In the genomic region with DNA sequence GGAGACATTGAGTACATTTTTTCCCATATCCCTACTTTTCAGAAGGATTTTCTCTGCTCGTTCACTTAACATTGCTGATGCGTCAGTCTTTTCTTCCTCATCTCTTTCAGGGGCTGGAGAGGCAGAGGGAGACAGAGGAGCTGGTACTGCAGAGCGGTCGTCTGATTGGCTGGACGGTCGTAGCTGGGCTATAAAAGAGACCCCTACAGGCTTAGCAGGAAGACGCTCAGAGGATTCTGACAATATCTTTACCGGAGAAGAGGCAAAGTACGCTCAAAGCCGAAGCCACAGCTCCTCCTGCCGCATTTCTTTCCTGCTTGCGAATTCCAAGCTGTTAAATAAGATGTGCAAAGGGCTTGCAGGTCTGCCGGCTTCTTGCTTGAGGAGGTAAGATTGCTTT, we compare ENCODE assay signal across 9 cellular contexts. TPM values are rescaled to one million over a fixed set of nuclear protein-coding genes. Genes with fewer than 3 reads are reported as not detected.
DNase-seq lines count a peak whose midpoint lies in the region; ATAC-seq and TF ChIP-seq lines count a peak whose summit lies in the region.
"Had no signal": no experiment of that assay in that cellular context is flagged by ENCODE, and none has a peak within 500 bp of the region (broad histone marks: within the 10 kb centered on the region; RNA-seq: fewer than 3 reads in every experiment).

A gene (plus strand): TSS at position 220 of the 400 bp plus-strand sequence. CDS start 124 bp downstream, at position 344.

- DNase-seq in DMS 273 treated with DMSO at 0.1 percent for 48 hours (lab: John Stamatoyannopoulos, UW), result peak; percentile 40
- peak; percentile 70 for DNase-seq in NCI-H526 treated with DMSO at 0.1 percent for 48 hours (lab: John Stamatoyannopoulos, UW)
- DNase-seq in lower lobe of right lung, result no peak
- peak; percentile 62 for DNase-seq in ureter (ENCODE audit: low spot score)
- no peak for DNase-seq in activated CD4-positive, alpha-beta T cell treated with anti-CD3 and anti-CD28 coated beads for 36 hours
- no peak for DNase-seq in CD8-positive, alpha-beta memory T cell

- peaks cover 2% of the 10 kb centered on the region for H3K4me1 Mint-ChIP-seq in activated CD4-positive, alpha-beta T cell treated with anti-CD3 and anti-CD28 coated beads for 36 hours
- H3K4me1 Mint-ChIP-seq in CD8-positive, alpha-beta memory T cell, result no peaks in the 10 kb centered on the region

- no peak within 1 kb of the TSS for H3K27ac ChIP-seq in lower lobe of right lung
- no peak within 1 kb of the TSS for H3K27ac ChIP-seq in CD8-positive, alpha-beta memory T cell (ENCODE audit: low read depth, low read length)

- TF ChIP-seq CTCF in lower lobe of right lung (IDR thresholded peaks at IDR 0.05), result no peak

- H3K4me3 ChIP-seq in endocrine pancreas (ENCODE audit: control insufficient read depth, insufficient read depth, low read length) (peak within 1 kb of the TSS; percentile 98), lower lobe of right lung (peak within 1 kb of the TSS; percentile 31)
- no peak within 1 kb of the TSS for H3K4me3 ChIP-seq in CD8-positive, alpha-beta memory T cell (ENCODE audit: low read length)

- CTCF ChIA-PET in activated CD4-positive, alpha-beta T cell treated with anti-CD3 and anti-CD28 coated beads for 36 hours (lab: Charles Lee), result interaction anchor here (1.2 to 1.6 kb wide), 4 partner anchors 12 to 246 kb away, joined by 3 to 4 read pairs (median 4); no protein-coding TSS in a partner anchor
- CTCF ChIA-PET in CD8-positive, alpha-beta memory T cell (lab: Charles Lee), result no interaction called here

- no peaks in the 10 kb centered on the region for H3K36me3 Mint-ChIP-seq in activated CD4-positive, alpha-beta T cell treated with anti-CD3 and anti-CD28 coated beads for 36 hours (ENCODE audit: low read depth)
- H3K36me3 Mint-ChIP-seq in CD8-positive, alpha-beta memory T cell, result no peaks in the 10 kb centered on the region

- POLR2A ChIA-PET in activated CD4-positive, alpha-beta T cell treated with anti-CD3 and anti-CD28 coated beads for 36 hours (lab: Charles Lee), result no interaction called here
- POLR2A ChIA-PET in CD8-positive, alpha-beta memory T cell (lab: Charles Lee), result no interaction called here

- H3K4me1 ChIP-seq in endocrine pancreas (ENCODE audit: control insufficient read depth, insufficient read depth, low read length) (peaks cover 17% of the 10 kb centered on the region), lower lobe of right lung (no peaks in the 10 kb centered on the region)
- H3K4me1 ChIP-seq in CD8-positive, alpha-beta memory T cell (ENCODE audit: insufficient read depth, low read length), result no peaks in the 10 kb centered on the region

- H3K4me3 Mint-ChIP-seq in activated CD4-positive, alpha-beta T cell treated with anti-CD3 and anti-CD28 coated beads for 36 hours, result no peak within 1 kb of the TSS
- H3K4me3 Mint-ChIP-seq in CD8-positive, alpha-beta memory T cell, result peak within 1 kb of the TSS in 1 of 7 donors; percentile 25

- H3K36me3 ChIP-seq in endocrine pancreas (ENCODE audit: control insufficient read depth, insufficient read depth, low read length) (no peaks in the 10 kb centered on the region), lower lobe of right lung (no peaks in the 10 kb centered on the region)
- no peaks in the 10 kb centered on the region for H3K36me3 ChIP-seq in CD8-positive, alpha-beta memory T cell (ENCODE audit: insufficient read depth, low read length)

- peak; percentile 35 to 62 for ATAC-seq in lower lobe of right lung
- ATAC-seq in HG03139 (IDR thresholded peaks at IDR 0.05; ENCODE audit: unreplicated experiment), result no peak
- no peak for ATAC-seq in activated CD4-positive, alpha-beta T cell treated with anti-CD3 and anti-CD28 coated beads for 36 hours
- ATAC-seq: left colon had no signal

- no peaks in the 10 kb centered on the region for H3K9me3 ChIP-seq in endocrine pancreas (ENCODE audit: control insufficient read depth, low read length)
- no peaks in the 10 kb centered on the region for H3K9me3 ChIP-seq in lower lobe of right lung
- H3K9me3 ChIP-seq in CD8-positive, alpha-beta memory T cell (ENCODE audit: low read length), result no peaks in the 10 kb centered on the region

- peak within 1 kb of the TSS; percentile 89 for H3K9ac ChIP-seq in endocrine pancreas (ENCODE audit: control insufficient read depth, insufficient read depth, low read length)

- no peak within 1 kb of the TSS for H3K27ac Mint-ChIP-seq in activated CD4-positive, alpha-beta T cell treated with anti-CD3 and anti-CD28 coated beads for 36 hours
- no peak within 1 kb of the TSS for H3K27ac Mint-ChIP-seq in CD8-positive, alpha-beta memory T cell

- H3K27me3 Mint-ChIP-seq in activated CD4-positive, alpha-beta T cell treated with anti-CD3 and anti-CD28 coated beads for 36 hours, result peaks cover 47% of the 10 kb centered on the region
- peaks cover 14 to 45% of the 10 kb centered on the region in 2 donors for H3K27me3 Mint-ChIP-seq in CD8-positive, alpha-beta memory T cell

- H3K27me3 ChIP-seq in endocrine pancreas (ENCODE audit: control insufficient read depth, insufficient read depth, low read length), result no peaks in the 10 kb centered on the region
- no peaks in the 10 kb centered on the region for H3K27me3 ChIP-seq in lower lobe of right lung (ENCODE audit: low read depth)
- peaks cover 5% of the 10 kb centered on the region for H3K27me3 ChIP-seq in CD8-positive, alpha-beta memory T cell (ENCODE audit: insufficient read depth, low read length, poor library complexity, severe bottlenecking)

- H3K9me3 Mint-ChIP-seq in activated CD4-positive, alpha-beta T cell treated with anti-CD3 and anti-CD28 coated beads for 36 hours (ENCODE audit: low read depth), result no peaks in the 10 kb centered on the region
- H3K9me3 Mint-ChIP-seq in CD8-positive, alpha-beta memory T cell, result peaks cover 0 to under 1% (median 0%) of the 10 kb centered on the region in 5 donors

- intact Hi-C loops in lower lobe of right lung (cut with DNase I), result no loop called here
- intact Hi-C loops in activated CD4-positive, alpha-beta T cell treated with anti-CD3 and anti-CD28 coated beads for 36 hours (cut with DNase I, micrococcal nuclease), result no loop called here

RNA-seq across cellular contexts. Expression of the gene that starts here (rescaled TPM):
- total RNA-seq in lower lobe of right lung (0.89 TPM), ureter (1.6 TPM)
- not detected for total RNA-seq in activated CD4-positive, alpha-beta T cell treated with anti-CD3 and anti-CD28 coated beads for 36 hours
- not detected for total RNA-seq in CD8-positive, alpha-beta memory T cell
- polyA plus RNA-seq in CD8-positive, alpha-beta memory T cell, result not detected

Comparison
In these comparisons a context has a peak if more than half of its experiments do, and no peak if none do; other contexts are left out.
1. Peak in ATAC-seq and H3K4me3 ChIP-seq in lower lobe of right lung; RNA of the gene not detected or under 1 TPM.
2. DNase-seq: peak in DMS 273 treated with DMSO at 0.1 percent for 48 hours (single experiment), NCI-H526 treated with DMSO at 0.1 percent for 48 hours (single experiment) and ureter (single experiment); none in lower lobe of right lung (single experiment), activated CD4-positive, alpha-beta T cell treated with anti-CD3 and anti-CD28 coated beads for 36 hours (single experiment) and CD8-positive, alpha-beta memory T cell (0 of 5).